In the genomic region with DNA sequence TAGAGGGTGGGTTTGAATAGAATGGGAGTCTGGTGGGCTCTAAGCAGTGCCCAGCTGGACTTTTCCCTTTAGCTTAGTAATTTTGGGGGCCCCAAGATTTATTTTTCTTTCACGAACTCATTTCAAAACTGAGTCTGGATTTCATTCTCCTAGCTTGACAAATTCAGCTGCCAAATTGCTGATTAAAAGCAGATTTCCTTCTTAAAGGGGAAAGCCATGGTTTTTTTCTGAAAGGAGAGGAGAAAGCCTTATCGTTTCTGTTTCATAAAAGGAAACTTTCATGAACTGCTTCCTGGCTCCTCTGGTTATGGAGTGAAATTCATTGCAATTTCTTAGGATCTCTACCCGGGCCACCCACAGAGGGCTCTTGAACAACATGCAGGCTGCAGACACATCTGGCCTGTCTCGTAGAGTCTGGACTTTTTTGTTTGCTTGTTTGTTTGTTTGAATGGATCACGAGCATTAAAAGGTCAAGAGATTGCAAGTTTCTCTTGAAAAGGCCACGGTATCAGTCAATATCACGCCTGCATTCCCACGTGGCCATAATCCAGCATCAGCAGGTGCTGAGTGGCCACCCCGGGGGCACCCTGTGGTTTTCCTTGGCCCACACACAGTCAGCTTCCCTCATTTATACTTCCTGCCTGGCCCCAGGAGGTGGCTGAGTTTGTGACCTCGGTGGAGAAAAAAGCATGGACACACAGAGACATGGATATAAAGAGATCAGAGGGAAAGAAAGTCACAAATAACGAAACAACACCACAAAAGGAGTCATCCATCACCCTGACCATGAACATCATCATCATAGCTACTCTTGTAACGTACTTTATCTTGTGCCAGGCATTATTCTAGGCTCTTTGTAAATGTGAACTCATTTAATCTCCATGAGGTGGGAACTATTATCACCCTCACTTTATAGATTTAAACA, we compare ENCODE assay signal across 10 cellular contexts. TPM values are rescaled to one million over a fixed set of nuclear protein-coding genes. Genes with fewer than 3 reads are reported as not detected.
A peak's percentile ranks its signal among the peaks of the same experiment; 100 is the strongest.
DNase-seq lines count a peak whose midpoint lies in the region; ATAC-seq and TF ChIP-seq lines count a peak whose summit lies in the region.
"Had no signal": no experiment of that assay in that cellular context is flagged by ENCODE, and none has a peak within 500 bp of the region (broad histone marks: within the 10 kb centered on the region; RNA-seq: fewer than 3 reads in every experiment).

No MANE protein-coding gene starts in this region.

- H3K9ac ChIP-seq in neuronal stem cell (ENCODE audit: low read depth, low read length, poor library complexity): no peak overlapping the region

- no peak overlapping the region for H2BK15ac ChIP-seq in neuronal stem cell (ENCODE audit: low read length)

- H2AFZ ChIP-seq in neuronal stem cell (ENCODE audit: low read length): no peak overlapping the region

- H3K14ac ChIP-seq in neuronal stem cell (ENCODE audit: low read length): no peak overlapping the region

- H3K79me1 ChIP-seq in neuronal stem cell (ENCODE audit: low read depth, low read length): no peaks in the 10 kb centered on the region

- H3K36me3 ChIP-seq in neuronal stem cell (replicated peaks in 1 of 2; ENCODE audit: control insufficient read depth in 2 of 2, insufficient read depth in 2 of 2, low read length in 2 of 2): no peaks in the 10 kb centered on the region
- H3K36me3 ChIP-seq: upper lobe of left lung had no signal

- no peaks in the 10 kb centered on the region for H3K9me3 Mint-ChIP-seq in WTC11

- H3K27me3 ChIP-seq in neuronal stem cell (ENCODE audit: control insufficient read depth in 3 of 3, insufficient read depth in 3 of 3, low read depth in 1 of 3, low read length in 3 of 3): peaks cover 0 to 12% (median 11%) of the 10 kb centered on the region in 3 experiments
- H3K27me3 ChIP-seq: upper lobe of left lung had no signal

- H3K36me3 Mint-ChIP-seq in WTC11: no peaks in the 10 kb centered on the region

- no peak for TF ChIP-seq CTCF in WTC11 (IDR thresholded peaks at IDR 0.05)

- H2BK12ac ChIP-seq in neuronal stem cell (ENCODE audit: low read length): no peak overlapping the region

- ATAC-seq in HG03432 (IDR thresholded peaks at IDR 0.05; ENCODE audit: unreplicated experiment) (peak; percentile 19), WTC11 (peak; percentile 11), HG03520 (IDR thresholded peaks at IDR 0.05; ENCODE audit: unreplicated experiment) (no peak)

- H3K4me2 ChIP-seq in neuronal stem cell (ENCODE audit: insufficient read depth, low read length, poor library complexity, severe bottlenecking): no peak overlapping the region

- H2BK5ac ChIP-seq in neuronal stem cell (ENCODE audit: low read length): no peak overlapping the region

- H3K9me3 ChIP-seq in neuronal stem cell (replicated peaks in 1 of 2; ENCODE audit: control insufficient read depth in 2 of 2, insufficient read depth in 1 of 2, low read depth in 1 of 2, low read length in 2 of 2): no peaks in the 10 kb centered on the region
- H3K9me3 ChIP-seq: upper lobe of left lung had no signal

- DNase-seq in NCI-H2171 treated with DMSO at 0.1 percent for 48 hours (lab: John Stamatoyannopoulos, UW) (peak; percentile 35), NCI-H2171 (lab: John Stamatoyannopoulos, UW) (no peak), WTC11 (ENCODE audit: low spot score) (no peak), neuronal stem cell (ENCODE audit: low spot score) (peak; percentile 20), NCI-H526 treated with DMSO at 0.1 percent for 48 hours (lab: John Stamatoyannopoulos, UW) (no peak), germinal center (ENCODE audit: low spot score) (no peak)

- H3K4me3 Mint-ChIP-seq in WTC11: peak overlapping the region; percentile 18

- H4K91ac ChIP-seq in neuronal stem cell (ENCODE audit: low read depth, low read length, poor library complexity): no peak overlapping the region

- no peaks in the 10 kb centered on the region for H3K4me1 ChIP-seq in neuronal stem cell (ENCODE audit: control insufficient read depth in 2 of 2, insufficient read depth in 1 of 2, low read depth in 1 of 2, low read length in 2 of 2)

- peak overlapping the region; percentile 34; the same call in 1 of the 2 replicates for H3K27ac Mint-ChIP-seq in WTC11

- no peak overlapping the region for H3K4me3 ChIP-seq in neuronal stem cell (ENCODE audit: low read length in 2 of 2)
- H3K4me3 ChIP-seq: upper lobe of left lung had no signal

- no peak overlapping the region for H4K8ac ChIP-seq in neuronal stem cell (ENCODE audit: low read depth, low read length)

- no CpG with 5 or more reads among the region's 12 CpGs for WGBS in neuronal stem cell (ENCODE audit: extremely low coverage in 2 of 2, insufficient read length in 2 of 2, insufficient replicate concordance in 1 of 2), 2 donors

- peaks cover 13% of the 10 kb centered on the region for H3K4me1 Mint-ChIP-seq in WTC11

- H3K23ac ChIP-seq in neuronal stem cell (ENCODE audit: low read depth, low read length, poor library complexity): no peak overlapping the region

- H3K27ac ChIP-seq in neuronal stem cell (replicated peaks; ENCODE audit: low read length): no peak overlapping the region
- H3K27ac ChIP-seq: upper lobe of left lung had no signal

- no peak overlapping the region for H2AK5ac ChIP-seq in neuronal stem cell (ENCODE audit: low read depth, low read length)

- H3K4ac ChIP-seq in neuronal stem cell (ENCODE audit: low read length): no peak overlapping the region

- no peak overlapping the region for H2BK120ac ChIP-seq in neuronal stem cell (ENCODE audit: low read depth, low read length)

- peaks cover 14% of the 10 kb centered on the region for H3K27me3 Mint-ChIP-seq in WTC11 (ENCODE audit: low read depth)

- no peak overlapping the region for H3K18ac ChIP-seq in neuronal stem cell (ENCODE audit: low read length)

- POLR2A ChIA-PET in WTC11 (lab: Charles Lee): interaction anchor here (1.0 kb wide), 2 partner anchors 99 to 127 kb away, joined by 3 to 5 read pairs; no protein-coding TSS in a partner anchor

- CTCF ChIA-PET in WTC11 (lab: Charles Lee): interaction anchor here (0.6 to 6.9 kb wide), 58 partner anchors 10 to 384 kb away, joined by 3 to 84 read pairs (median 5); partner anchors contain the start of genes ACP4, KLK13, KLK3 and KLK4

TF ChIP-seq in WTC11, 78 proteins besides CTCF, POLR2A, EP300 and RAD21:
- TF ChIP-seq ZNF423 (CRISPR knock-in tag; IDR thresholded peaks at IDR 0.05) (peak; percentile 80), NR3C1 (CRISPR knock-in tag; conservative IDR thresholded peaks at IDR 0.05; ENCODE audit: low read depth) (no peak)

RNA-seq across cellular contexts. Expression of gene KLK4, which starts 10.5 kb away (rescaled TPM):
- total RNA-seq in WTC11 (2021): 0.27 to 0.82 TPM (median 0.70 TPM) in 3 replicates
- polyA plus RNA-seq in neuronal stem cell (2013, experiment 1 of 2): not detected
- not detected for polyA plus RNA-seq in neuronal stem cell (2013, experiment 2 of 2)
- total RNA-seq: NCI-H460, upper lobe of left lung had no signal

RNA-seq across cellular contexts. Expression of gene KLK5, which starts 31.2 kb away (rescaled TPM):
- 0.66 to 1.0 TPM (median 0.69 TPM) in 3 replicates for total RNA-seq in WTC11 (2021)
- polyA plus RNA-seq in neuronal stem cell (2013, experiment 1 of 2): not detected
- not detected for polyA plus RNA-seq in neuronal stem cell (2013, experiment 2 of 2)
- total RNA-seq: NCI-H460 had no signal

RNA-seq across cellular contexts. Expression of gene KLK6, which starts 47.7 kb away (rescaled TPM):
- 0.52 to 1.1 TPM (median 0.92 TPM) in 3 replicates for total RNA-seq in WTC11 (2021)
- 0.57 TPM for polyA plus RNA-seq in neuronal stem cell (2013, experiment 1 of 2)
- polyA plus RNA-seq in neuronal stem cell (2013, experiment 2 of 2): 0.53 TPM
- total RNA-seq: NCI-H460, upper lobe of left lung had no signal

RNA-seq across cellular contexts. Expression of gene KLK2, which starts 48.4 kb away (rescaled TPM):
- 0.18 to 0.46 TPM in 2 of 3 replicates, not detected in the other for total RNA-seq in WTC11 (2021)
- polyA plus RNA-seq in neuronal stem cell (2013, experiment 1 of 2): 0.06 TPM
- 0.03 TPM for polyA plus RNA-seq in neuronal stem cell (2013, experiment 2 of 2)
- total RNA-seq: NCI-H460, upper lobe of left lung had no signal

Comparison
In these comparisons a context has a peak if more than half of its experiments do, and no peak if none do; other contexts are left out.
1. DNase-seq: peak in NCI-H2171 treated with DMSO at 0.1 percent for 48 hours (single experiment) and neuronal stem cell (single experiment); none in NCI-H2171 (single experiment), WTC11 (single experiment), NCI-H526 treated with DMSO at 0.1 percent for 48 hours (single experiment) and germinal center (single experiment).